ENCODE assay signal across 10 cellular contexts in the genomic region with DNA sequence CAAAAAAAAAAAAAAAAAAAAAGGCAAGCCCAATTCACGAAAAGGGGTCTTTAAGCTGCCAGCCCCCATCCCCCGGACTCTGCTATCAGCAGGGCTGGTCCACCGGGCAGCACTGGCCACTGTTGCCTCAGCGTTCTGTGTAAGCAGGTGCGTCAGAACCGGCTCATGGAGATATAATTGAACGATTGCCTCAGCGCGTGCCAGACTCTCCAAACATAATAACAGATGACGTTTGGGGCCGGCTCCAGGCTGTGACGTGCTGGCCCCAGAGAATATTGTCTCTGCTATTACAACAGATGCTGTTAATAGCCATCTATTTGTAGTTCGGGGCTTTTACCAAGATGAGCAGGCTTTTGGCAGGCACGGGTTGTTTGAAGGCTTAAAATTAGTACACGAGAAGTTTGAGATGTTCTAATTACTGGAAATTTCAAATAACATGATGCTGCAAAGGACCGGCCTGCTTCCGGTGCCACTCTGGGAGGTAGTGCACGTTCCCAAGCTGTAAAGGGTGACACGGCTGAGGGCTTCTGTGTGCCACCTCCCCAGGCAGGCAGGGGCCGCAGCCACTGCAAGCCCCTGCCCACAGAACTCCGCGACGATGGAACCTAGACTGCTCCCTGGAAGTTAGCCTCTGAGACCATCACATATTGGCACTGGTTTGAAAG. TPM values are rescaled to one million over a fixed set of nuclear protein-coding genes. Genes with fewer than 3 reads are reported as not detected.
A peak's percentile ranks its signal among the peaks of the same experiment; 100 is the strongest.
DNase-seq lines count a peak whose midpoint lies in the region; ATAC-seq and TF ChIP-seq lines count a peak whose summit lies in the region.
"Not testable (repeated sequence)": the region's sequence is repeated elsewhere in the genome, so short reads cannot be mapped to it uniquely, and the experiment has no call there.
"Had no signal": no experiment of that assay in that cellular context is flagged by ENCODE, and none has a peak within 500 bp of the region (broad histone marks: within the 10 kb centered on the region; RNA-seq: fewer than 3 reads in every experiment).

No MANE protein-coding gene starts in this region.

- not testable (repeated sequence) for TF ChIP-seq EP300 in gastroesophageal sphincter (IDR thresholded peaks at IDR 0.05)
- TF ChIP-seq EP300 in stomach (IDR thresholded peaks at IDR 0.05), result peak; percentile 60

- not testable (repeated sequence) for H2AFZ ChIP-seq in GM23248

- H3K79me2 ChIP-seq in GM23248 (ENCODE audit: insufficient read depth), result not testable (repeated sequence)

- not testable (repeated sequence) for H4K20me1 ChIP-seq in GM23248 (ENCODE audit: insufficient read depth)

- not testable (repeated sequence) for H3K27me3 ChIP-seq in GM23248 (replicated peaks; ENCODE audit: insufficient read depth)
- H3K27me3 ChIP-seq in gastroesophageal sphincter (peaks cover 31% of the 10 kb centered on the region), stomach (peaks cover 0 to 23% (median 0%) of the 10 kb centered on the region in 3 donors)

- peak overlapping the region; percentile 1 for H3K4me2 ChIP-seq in GM23248 (ENCODE audit: unreplicated experiment)

- H3K4me1 Mint-ChIP-seq in brain, result peaks cover 37% of the 10 kb centered on the region

- intact Hi-C loops in mucosa of descending colon (cut with DNase I, micrococcal nuclease); stomach (cut with DNase I; ENCODE audit: low total_unique reads): not testable (repeated sequence)

- H3K9me3 Mint-ChIP-seq in brain, result not testable (repeated sequence)

- not testable (repeated sequence) for H3K9me2 ChIP-seq in GM23248 (ENCODE audit: insufficient read depth)

- not testable (repeated sequence) for H3K4me3 ChIP-seq in GM23248, gastroesophageal sphincter, mucosa of descending colon, stomach

- H3K27ac ChIP-seq in GM23248, result not testable (repeated sequence)
- H3K27ac ChIP-seq in gastroesophageal sphincter, result peak overlapping the region in 2 of 4 donors; percentile 71
- H3K27ac ChIP-seq in stomach, result peak overlapping the region in 4 of 5 donors; percentile 42 to 67 (median 53)

- WGBS in GM23248 (ENCODE audit: low coverage in 1 of 2, low lambda C conversion rate in 2 of 2, missing lambda C conversion rate in 2 of 2), 2 experiments, result 4 to 7% methylated on average over 23 of the region's 23 CpGs
- 38 to 54% methylated on average over 10 to 15 of the region's 23 CpGs for WGBS in gastroesophageal sphincter (ENCODE audit: low coverage in 1 of 2), 2 donors
- 38 to 56% (median 42%) methylated on average over 23 of the region's 23 CpGs for WGBS in stomach, 5 donors

- H3F3A ChIP-seq in GM23248 (ENCODE audit: insufficient read depth), result not testable (repeated sequence)

- H3K36me3 Mint-ChIP-seq in brain, result not testable (repeated sequence)

- in situ Hi-C loops in GM23248 (cut with MboI), result not testable (repeated sequence)

- not testable (repeated sequence) for H3K9me3 ChIP-seq in GM23248 (ENCODE audit: low read depth); gastroesophageal sphincter; mucosa of descending colon; stomach

- TF ChIP-seq CTCF in brain (conservative IDR thresholded peaks at IDR 0.05); gastroesophageal sphincter (IDR thresholded peaks at IDR 0.05); mucosa of descending colon (IDR thresholded peaks at IDR 0.05); stomach (IDR thresholded peaks at IDR 0.05): not testable (repeated sequence)

- ATAC-seq in gastroesophageal sphincter (peak; percentile 96), mucosa of descending colon (peak; percentile 56)

- DNase-seq in AG20443 (ENCODE audit: low spot score) (peak; percentile 87), GM23248 (peak; percentile 97), NCI-H2029 (lab: John Stamatoyannopoulos, UW) (peak; percentile 65), NCI-H748 treated with DMSO at 0.1 percent for 48 hours (lab: John Stamatoyannopoulos, UW) (peak; percentile 34), mucosa of descending colon (peak in 2 of 3 donors; percentile 44 to 52), stomach (peak; percentile 79)

- H3K36me3 ChIP-seq in GM23248 (ENCODE audit: low read depth); gastroesophageal sphincter; mucosa of descending colon (ENCODE audit: low read depth); stomach: not testable (repeated sequence)

- H3K27ac Mint-ChIP-seq in brain, result peak overlapping the region; percentile 78 to 94 (median 86)

- H3K4me3 Mint-ChIP-seq in brain, result peak overlapping the region in 2 of 5 experiments; percentile 24 to 27

- not testable (repeated sequence) for TF ChIP-seq POLR2A in gastroesophageal sphincter (IDR thresholded peaks at IDR 0.05); stomach (IDR thresholded peaks at IDR 0.05)

- not testable (repeated sequence) for H3K27me3 Mint-ChIP-seq in brain

- H3K9ac ChIP-seq in GM23248, result peak overlapping the region; percentile 40

- H3K4me1 ChIP-seq in GM23248 (ENCODE audit: insufficient read depth); mucosa of descending colon (ENCODE audit: low read depth): not testable (repeated sequence)
- H3K4me1 ChIP-seq in gastroesophageal sphincter (peaks cover 0 to 23% (median 0%) of the 10 kb centered on the region in 3 donors), stomach (peaks cover 0 to 22% (median 6%) of the 10 kb centered on the region in 4 donors)

RNA-seq across cellular contexts. Expression of gene CA5A, which starts 25.1 kb away (rescaled TPM):
- not detected in 2 replicates for total RNA-seq in GM23248 (2014; rRNA removed; shearing (Covaris generic))
- not detected in 2 replicates for polyA plus RNA-seq in GM23248 (2016; fragmentation: Nextera tagmentation; extraction: Ambion mirVana)
- polyA plus RNA-seq in brain (ENCODE audit: insufficient read depth, low read depth, low replicate concordance), result 0.54 TPM
- total RNA-seq in gastroesophageal sphincter, result not detected
- total RNA-seq in mucosa of descending colon, result under 1 TPM in 2 of 3 donors, not detected in 1; 0.05 to 0.25 TPM
- not detected for total RNA-seq in stomach
- polyA plus RNA-seq in stomach, result not detected
- total RNA-seq: frontal cortex, kidney had no signal

RNA-seq across cellular contexts. Expression of gene BANP, which starts 40.0 kb away (rescaled TPM):
- 14.3 and 14.8 TPM in 2 replicates for total RNA-seq in GM23248 (2014; rRNA removed; shearing (Covaris generic))
- 14.8 and 15.9 TPM in 2 replicates for polyA plus RNA-seq in GM23248 (2016; fragmentation: Nextera tagmentation; extraction: Ambion mirVana)
- 27.1 TPM for polyA plus RNA-seq in brain (ENCODE audit: insufficient read depth, low read depth, low replicate concordance)
- 10 to 100 TPM; 17.1 to 33.1 (median 24.2) TPM for total RNA-seq in gastroesophageal sphincter
- total RNA-seq in mucosa of descending colon, result 10 to 100 TPM; 24.4 to 36.0 (median 26.1) TPM
- total RNA-seq in stomach, result 100 to 1,000 TPM in 1 of 5 donors, 10 to 100 TPM in 4; 17.4 to 144 (median 71.2) TPM
- polyA plus RNA-seq in stomach, result 10 to 100 TPM in 1 of 3 donors, 1 to 10 TPM in 2; 6.0 to 10.3 (median 7.5) TPM

RNA-seq across cellular contexts. Expression of gene SLC7A5, which starts 41.9 kb away (rescaled TPM):
- 79.0 and 99.5 TPM in 2 replicates for total RNA-seq in GM23248 (2014; rRNA removed; shearing (Covaris generic))
- 69.0 and 69.9 TPM in 2 replicates for polyA plus RNA-seq in GM23248 (2016; fragmentation: Nextera tagmentation; extraction: Ambion mirVana)
- 101 TPM for polyA plus RNA-seq in brain (ENCODE audit: insufficient read depth, low read depth, low replicate concordance)
- 10 to 100 TPM in 1 of 4 donors, 1 to 10 TPM in 3; 3.1 to 10.4 (median 6.0) TPM for total RNA-seq in gastroesophageal sphincter
- total RNA-seq in mucosa of descending colon, result 10 to 100 TPM in 1 of 3 donors, 1 to 10 TPM in 2; 1.9 to 13.7 (median 8.1) TPM
- total RNA-seq in stomach, result 10 to 100 TPM in 3 of 5 donors, 1 to 10 TPM in 2; 1.4 to 24.1 (median 11.0) TPM
- 10 to 100 TPM in 1 of 3 donors, 1 to 10 TPM in 2; 3.5 to 74.8 (median 9.0) TPM for polyA plus RNA-seq in stomach

Comparison
In these comparisons a context has a peak if more than half of its experiments do, and no peak if none do; other contexts are left out.
1. DNase-seq: peak in every context shown above with its lines; median percentile 97 in GM23248; 87 in AG20443; 79 in stomach; 65 in NCI-H2029; 48 in mucosa of descending colon; 34 in NCI-H748 treated with DMSO at 0.1 percent for 48 hours.